ENCODE assay signal across 8 cellular contexts in genomic region chr15:85854345-85855097, GRCh38. TPM values are rescaled to one million over a fixed set of nuclear protein-coding genes. Genes with fewer than 3 reads are reported as not detected.
DNase-seq lines count a peak whose midpoint lies in the region; ATAC-seq and TF ChIP-seq lines count a peak whose summit lies in the region.

No MANE protein-coding gene starts in this region.

- CTCF ChIA-PET in T-cell (lab: Charles Lee): no interaction called here

- POLR2A ChIA-PET in T-cell (lab: Charles Lee): no interaction called here

- no peaks in the 10 kb centered on the region for H3K36me3 ChIP-seq in MG63

- no peak overlapping the region for H3K4me3 Mint-ChIP-seq in T-cell

- no peaks in the 10 kb centered on the region for H3K9me3 ChIP-seq in MG63

- H3K36me3 Mint-ChIP-seq in T-cell: no peaks in the 10 kb centered on the region

- H3K9me3 Mint-ChIP-seq in T-cell: no peaks in the 10 kb centered on the region

- no peak overlapping the region for H3K4me3 ChIP-seq in MG63
- no peak overlapping the region for H3K4me3 ChIP-seq in cardiac fibroblast (replicated peaks in 1 of 2; ENCODE audit: low read depth in 2 of 2, low read length in 2 of 2)

- peaks cover 29 to 33% of the 10 kb centered on the region in 2 donors for H3K27me3 Mint-ChIP-seq in T-cell

- H3K4me1 Mint-ChIP-seq in T-cell: peaks cover 6 to 9% (median 8%) of the 10 kb centered on the region in 3 donors

- peaks cover 27% of the 10 kb centered on the region for H3K27me3 ChIP-seq in MG63

- ATAC-seq in GM21515 (IDR thresholded peaks at IDR 0.05; ENCODE audit: unreplicated experiment) (peak; percentile 73), T-cell (replicated peaks in 1 of 4) (peak; percentile 54 to 71 (median 64))

- no peak overlapping the region for H3K27ac Mint-ChIP-seq in T-cell

- TF ChIP-seq CTCF in cardiac fibroblast (IDR thresholded peaks at IDR 0.05; ENCODE audit: low read depth, low read length): peak; percentile 80

- DNase-seq in ELF-1 (ENCODE audit: low read depth, low spot score) (peak; percentile 54), MG63 (peak; percentile 23), T-cell (peak in 28 of 34 experiments; percentile 13 to 57 (median 38)), cardiac fibroblast (ENCODE audit: low read depth in 2 of 2) (peak; percentile 77 to 81), islet precursor cell (peak; percentile 74), NK-92 (lab: John Stamatoyannopoulos, UW; ENCODE audit: unreplicated experiment) (no peak)
- peak; percentile 37 for DNase-seq in stimulated activated CD4-positive, alpha-beta T cell treated with anti-CD3 and anti-CD28 coated beads, Interleukin-2, amount 100 ng/mL, for 4 hours (ENCODE audit: low read depth)

RNA-seq across cellular contexts. Expression of gene KLHL25, which starts 59.8 kb away (rescaled TPM):
- total RNA-seq in MG63 (2014; rRNA removed; shearing (Covaris generic); ENCODE audit: low replicate concordance): 8.9 and 9.3 TPM in 2 replicates
- 10 to 100 TPM in 4 of 5 donors, 1 to 10 TPM in 1; 7.9 to 16.7 (median 13.6) TPM for total RNA-seq in T-cell
